ENCODE assay signal across 20 cellular contexts in genomic region chr12:105335856-105336255, GRCh38. TPM values are rescaled to one million over a fixed set of nuclear protein-coding genes. Genes with fewer than 3 reads are reported as not detected.
DNase-seq lines count a peak whose midpoint lies in the region; ATAC-seq, FAIRE-seq and TF ChIP-seq lines count a peak whose summit lies in the region.
"Had no signal": no experiment of that assay in that cellular context is flagged by ENCODE, and none has a peak within 500 bp of the region (broad histone marks: within the 10 kb centered on the region; RNA-seq: fewer than 3 reads in every experiment).

No MANE protein-coding gene starts in this region.

- H4K20me1 ChIP-seq in SK-N-SH (ENCODE audit: insufficient read depth) (peaks cover 62% of the 10 kb centered on the region), GM12878 (ENCODE audit: control insufficient read depth, insufficient read depth) (no peaks in the 10 kb centered on the region)

- H3K9me3 ChIP-seq in SK-N-SH (no peaks in the 10 kb centered on the region), KOPT-K1 (ENCODE audit: insufficient read depth, low read length, poor library complexity, severe bottlenecking) (peaks cover 14% of the 10 kb centered on the region), GM12878 (replicated peaks; ENCODE audit: control insufficient read depth, insufficient read depth, low read length) (peaks cover 8% of the 10 kb centered on the region)
- H3K9me3 ChIP-seq: upper lobe of right lung had no signal

- H3K27me3 ChIP-seq in SK-N-SH (ENCODE audit: insufficient read depth) (no peaks in the 10 kb centered on the region), GM12878 (replicated peaks in 1 of 2; ENCODE audit: control insufficient read depth in 2 of 2, insufficient read depth in 2 of 2, low read length in 1 of 2) (no peaks in the 10 kb centered on the region)
- H3K27me3 ChIP-seq: upper lobe of right lung had no signal

- no peak for TF ChIP-seq POLR2A in GM12878 (IDR thresholded peaks at IDR 0.05; ENCODE audit: low read depth, low read length)

- TF ChIP-seq CTCF in SK-N-SH (IDR thresholded peaks at IDR 0.05) (no peak), GM12878 (IDR thresholded peaks at IDR 0.05 in 2 of 3, conservative IDR thresholded peaks at IDR 0.05 in 1 of 3; ENCODE audit: control insufficient read depth in 2 of 3, extremely low read depth in 1 of 3, insufficient read depth in 1 of 3, low read depth in 3 of 3, low read length in 3 of 3) (no peak)

- H3K27ac ChIP-seq in SK-N-SH (ENCODE audit: low read depth in 2 of 2, low read length in 1 of 2) (peak overlapping the region in 1 of 2 experiments; percentile 72; a peak in 2 of 4 replicates), KOPT-K1 (ENCODE audit: low read depth, low read length, poor library complexity, severe bottlenecking) (peak overlapping the region; percentile 21), GM12878 (ENCODE audit: control insufficient read depth, insufficient read depth) (peak overlapping the region; percentile 38; the same call in 1 of the 2 replicates)
- H3K27ac ChIP-seq: heart right ventricle, spleen, upper lobe of right lung had no signal

- H3K4me2 ChIP-seq in SK-N-SH, result peak overlapping the region; percentile 94; the same call in 1 of the 2 replicates
- H3K4me2 ChIP-seq in GM12878 (ENCODE audit: control insufficient read depth, insufficient read depth), result peak overlapping the region; percentile 68

- RAD21 ChIA-PET in GM12878 (lab: Charles Lee; ENCODE audit: unreplicated experiment), result interaction anchor here (1.5 to 6.1 kb wide), 3 partner anchors 15 to 22 kb away, joined by 3 to 47 read pairs (median 4); no protein-coding TSS in a partner anchor

- SMC1A ChIA-PET in GM12878 (lab: Charles Lee; ENCODE audit: uncharacterized antibody, unreplicated experiment), result interaction anchor here (0.8 to 7.9 kb wide), 6 partner anchors 8 to 49 kb away, joined by 3 to 102 read pairs (median 4); no protein-coding TSS in a partner anchor

- H3K9me2 ChIP-seq in SK-N-SH, result no peaks in the 10 kb centered on the region

- TF ChIP-seq EP300 in SK-N-SH (IDR thresholded peaks at IDR 0.05; ENCODE audit: borderline replicate concordance in 1 of 2, low read depth in 1 of 2, low read length in 1 of 2) (no peak), GM12878 (IDR thresholded peaks at IDR 0.05; ENCODE audit: borderline replicate concordance in 1 of 2, control insufficient read depth in 1 of 2, low read depth in 2 of 2, low read length in 2 of 2) (no peak)

- no peak for FAIRE-seq in GM12878 (lab: Jason Lieb, UNC)
- FAIRE-seq: keratinocyte had no signal

- in situ Hi-C loops in GM12878 (cut with MboI), result no loop called here

- intact Hi-C loops in GM12878 (cut with micrococcal nuclease; ENCODE audit: unreplicated experiment), result no loop called here

- H3K36me3 ChIP-seq in SK-N-SH (replicated peaks in 1 of 2; ENCODE audit: control insufficient read depth in 1 of 2, insufficient read depth in 2 of 2, low read length in 1 of 2), result peaks cover 0 to 60% of the 10 kb centered on the region in 2 experiments
- H3K36me3 ChIP-seq in KOPT-K1 (ENCODE audit: insufficient read depth, low read length), result peaks cover 30% of the 10 kb centered on the region
- no peaks in the 10 kb centered on the region; a peak in 1 of 4 replicates for H3K36me3 ChIP-seq in GM12878 (ENCODE audit: control insufficient read depth in 2 of 2, insufficient read depth in 2 of 2, low read length in 1 of 2)
- H3K36me3 ChIP-seq: heart right ventricle, spleen, upper lobe of right lung had no signal

- peaks cover 39% of the 10 kb centered on the region for H3F3A ChIP-seq in SK-N-SH (replicated peaks; ENCODE audit: insufficient read depth)

- H3K4me1 ChIP-seq in SK-N-SH (ENCODE audit: control insufficient read depth in 1 of 2, insufficient read depth in 2 of 2, low read depth in 1 of 2, low read length in 1 of 2) (peaks cover 4 to 20% of the 10 kb centered on the region in 2 experiments), GM12878 (ENCODE audit: control insufficient read depth, insufficient read depth, low read length) (peaks cover 16% of the 10 kb centered on the region)
- H3K4me1 ChIP-seq: upper lobe of right lung had no signal

- WGBS in SK-N-SH (ENCODE audit: low lambda C conversion rate), result 96% methylated on average over 5 of the region's 5 CpGs
- 92% methylated on average over 5 of the region's 5 CpGs for WGBS in GM12878 (ENCODE audit: insufficient coverage, insufficient replicate concordance, low lambda C conversion rate, missing lambda C conversion rate)

- DNase-seq in SK-N-SH (no peak), GM12878 (ENCODE audit: low read depth, low spot score) (no peak), pons (ENCODE audit: low spot score) (peak; percentile 49)
- DNase-seq in activated CD4-positive, alpha-beta T cell treated with anti-CD3 and anti-CD28 coated beads for 48 hours, result no peak
- DNase-seq: activated CD4-positive, alpha-beta T cell treated with anti-CD3 and anti-CD28 coated beads, Interleukin-2, amount 50 U/mL, for 1 hour; activated T-cell treated with anti-CD3 and anti-CD28 coated beads, Interleukin-2, amount 50 U/mL, for 4 hours; CD4-positive, alpha-beta T cell; DMS79; effector CD4-positive, alpha-beta T cell; heart right ventricle; mammary epithelial cell; naive thymus-derived CD4-positive, alpha-beta T cell; NCI-H2029; spleen; upper lobe of right lung had no signal

- TF ChIP-seq RAD21 in SK-N-SH (IDR thresholded peaks at IDR 0.05; ENCODE audit: low read length) (no peak), GM12878 (IDR thresholded peaks at IDR 0.05; ENCODE audit: insufficient read depth, low read depth, low read length) (no peak)

- no TSS peak for BruUV-seq in GM12878 (replicated peaks; lab: Mats Ljungman, UMichigan)

- H3K9ac ChIP-seq in SK-N-SH, result peak overlapping the region; percentile 29; the same call in 1 of the 2 replicates
- no peak overlapping the region for H3K9ac ChIP-seq in GM12878 (ENCODE audit: control insufficient read depth, insufficient read depth, low read length)

- H3K4me3 ChIP-seq in SK-N-SH (ENCODE audit: low read depth in 2 of 2, low read length in 1 of 2) (no peak overlapping the region), GM12878 (peak overlapping the region; percentile 31; the same call in 1 of the 2 replicates)
- H3K4me3 ChIP-seq: heart right ventricle, spleen, upper lobe of right lung had no signal

- H2AFZ ChIP-seq in SK-N-SH (ENCODE audit: low read depth), result no peak overlapping the region
- no peak overlapping the region for H2AFZ ChIP-seq in GM12878 (ENCODE audit: control insufficient read depth, low read depth, low read length)

- ATAC-seq in SK-N-SH treated with all-trans-retinoic acid at 6 μM for 48 hours (no peak), GM12878 (no peak), GM18517 (IDR thresholded peaks at IDR 0.05; ENCODE audit: unreplicated experiment) (no peak), HG02938 (IDR thresholded peaks at IDR 0.05; ENCODE audit: unreplicated experiment) (no peak)
- ATAC-seq: activated T-cell treated with anti-CD3 and anti-CD28 coated beads, Interleukin-2, amount 50 U/mL, for 4 hours; heart right ventricle; upper lobe of right lung had no signal

- CTCF ChIA-PET in SK-N-SH (lab: Yijun Ruan, JAX) (interaction anchor here (1.0 to 1.1 kb wide), 3 partner anchors 9 to 48 kb away, joined by 3 to 5 read pairs (median 4); no protein-coding TSS in a partner anchor), GM12878 (lab: Yijun Ruan, JAX) (interaction anchor here (0.9 to 6.5 kb wide), 4 partner anchors 9 to 42 kb away, joined by 3 to 38 read pairs (median 4); no protein-coding TSS in a partner anchor)

- H3K79me2 ChIP-seq in SK-N-SH (ENCODE audit: insufficient read depth) (peaks cover 100% of the 10 kb centered on the region), GM12878 (ENCODE audit: control insufficient read depth, insufficient read depth, low read length) (peaks cover 78% of the 10 kb centered on the region)

- POLR2A ChIA-PET in SK-N-SH (lab: Yijun Ruan, JAX), result no interaction called here
- POLR2A ChIA-PET in GM12878 (lab: Charles Lee), result interaction anchor here (5.1 kb wide), 1 partner anchor 21 kb away, joined by 38 read pairs; no protein-coding TSS in a partner anchor

TF ChIP-seq in SK-N-SH, 30 proteins besides CTCF, POLR2A, EP300 and RAD21 (continues in another document):
- no peak for TF ChIP-seq FOXM1 (IDR thresholded peaks at IDR 0.05; ENCODE audit: low read depth)
- TF ChIP-seq GABPA (IDR thresholded peaks at IDR 0.05; ENCODE audit: low read depth), result no peak
- no peak for TF ChIP-seq FOXJ3 (CRISPR knock-in tag; IDR thresholded peaks at IDR 0.05)

TF ChIP-seq in GM12878, 131 proteins besides CTCF, POLR2A, EP300 and RAD21 (continues in another document):
- peak; percentile 75; the same call in 1 of the 2 replicates for TF ChIP-seq SPI1 (IDR thresholded peaks at IDR 0.05; ENCODE audit: borderline replicate concordance, insufficient read depth, low read depth, low read length)

RNA-seq across cellular contexts. Expression of gene C12orf75, which starts 5.4 kb away (rescaled TPM):
- polyA plus RNA-seq in SK-N-SH (2012; rRNA removed), result 221 and 299 TPM in 2 replicates
- polyA plus RNA-seq in SK-N-SH (2012; cell fraction: cytosol; rRNA removed), result 363 and 501 TPM in 2 replicates
- polyA plus RNA-seq in SK-N-SH (2012; cell fraction: nucleus; rRNA removed), result 63.0 and 90.2 TPM in 2 replicates
- total RNA-seq in GM12878 (2013; cell fraction: nucleolus; rRNA removed), result 40.0 and 42.0 TPM in 2 replicates
- 154 and 174 TPM in 2 replicates for total RNA-seq in GM12878 (2014; rRNA removed)
- 160 and 164 TPM in 2 replicates for total RNA-seq in GM12878 (2014; rRNA removed; fragmentation: Illumina TruSeq; extraction: Trizol)
- 171 and 172 TPM in 2 replicates for total RNA-seq in GM12878 (2021)
- 52.2 TPM for polyA plus RNA-seq in GM12878 (2011; ENCODE audit: low read depth)
- polyA plus RNA-seq in GM12878 (2011; rRNA removed), result 150 and 222 TPM in 2 replicates
- 70.9 and 74.3 TPM in 2 replicates for polyA plus RNA-seq in GM12878 (2011; cell fraction: cytosol; rRNA removed)
- polyA plus RNA-seq in GM12878 (2011; cell fraction: nucleus; rRNA removed), result 41.2 and 46.2 TPM in 2 replicates
- polyA plus RNA-seq in GM12878 (2012), result 55.8 and 75.4 TPM in 2 replicates
- 184 and 205 TPM in 2 replicates for polyA plus RNA-seq in GM12878 (2014; fragmentation: Illumina TruSeq; extraction: Trizol)
- polyA plus RNA-seq in GM12878 (2014; fragmentation: Nextera tagmentation; extraction: Ambion mirVana), result 10 to 100 TPM; 40.7 to 84.7 TPM
- polyA plus RNA-seq in GM12878 (2014; rRNA removed), result 107 and 124 TPM in 2 replicates
- polyA plus RNA-seq in GM12878 (2016; fragmentation: Nextera tagmentation; extraction: Ambion mirVana), result 100 to 1,000 TPM; 399 to 411 TPM
- 43.8 and 53.7 TPM in 2 replicates for polyA minus RNA-seq in GM12878 (2011; rRNA and poly(A)+ RNA removed)
- polyA minus RNA-seq in GM12878 (2011; cell fraction: cytosol; rRNA and poly(A)+ RNA removed), result 23.0 and 31.3 TPM in 2 replicates
- polyA minus RNA-seq in GM12878 (2011; cell fraction: nucleus; rRNA and poly(A)+ RNA removed), result 18.0 and 35.2 TPM in 2 replicates
